ENCODE assay signal across 30 cellular contexts in genomic region chr6:90118581-90118980, GRCh38.
DNase-seq lines count a peak whose midpoint lies in the region; ATAC-seq, FAIRE-seq and TF ChIP-seq lines count a peak whose summit lies in the region.
"Had no signal": no experiment of that assay in that cellular context is flagged by ENCODE, and none has a peak within 500 bp of the region (broad histone marks: within the 10 kb centered on the region; RNA-seq: fewer than 3 reads in every experiment).

No MANE protein-coding gene starts in this region.

- CTCF ChIA-PET in activated CD8-positive, alpha-beta T cell treated with anti-CD3 and anti-CD28 coated beads, Interleukin-2, amount 10 ng/mL, durations not matched to agents 7 days and 5 days (lab: Charles Lee) = interaction anchor here (0.6 to 5.2 kb wide), 8 partner anchors 8 to 361 kb away, joined by 3 to 32 read pairs (median 6); no protein-coding TSS in a partner anchor
- CTCF ChIA-PET in activated CD8-positive, alpha-beta T cell treated with anti-CD3 and anti-CD28 coated beads for 36 hours (lab: Charles Lee) = interaction anchor here (0.8 to 2.4 kb wide), 11 partner anchors 9 to 274 kb away, joined by 3 to 8 read pairs (median 4); no protein-coding TSS in a partner anchor
- CTCF ChIA-PET in HCT116 (lab: Charles Lee) = interaction anchor here (1.0 to 1.4 kb wide), 2 partner anchors 274 to 358 kb away, joined by 3 read pairs; no protein-coding TSS in a partner anchor

- peak; percentile 42 for ATAC-seq in activated CD8-positive, alpha-beta T cell treated with anti-CD3 and anti-CD28 coated beads, Interleukin-2, amount 10 ng/mL, durations not matched to agents 7 days and 5 days
- no peak for ATAC-seq in activated CD8-positive, alpha-beta T cell treated with anti-CD3 and anti-CD28 coated beads for 36 hours
- ATAC-seq in HCT116 (peak; percentile 52; the same call in 1 of the 2 replicates), GM21737 (IDR thresholded peaks at IDR 0.05; ENCODE audit: unreplicated experiment) (no peak), heart right ventricle (no peak)
- ATAC-seq: A549; CD8-positive, alpha-beta T cell; Right ventricle myocardium inferior; sciatic nerve had no signal

- RAD21 ChIA-PET in HCT116 (lab: Charles Lee; ENCODE audit: low non-redundant PET in 1 of 2, low total read pairs in 2 of 2, uncharacterized antibody in 2 of 2, unreplicated experiment in 2 of 2) = no interaction called here

- H2AFZ ChIP-seq in HCT116 (ENCODE audit: low read depth, low read length, poor library complexity, severe bottlenecking) = no peak overlapping the region
- H2AFZ ChIP-seq: PC-9 had no signal

- H4K20me1 ChIP-seq in HCT116 (ENCODE audit: insufficient read depth) = no peaks in the 10 kb centered on the region

- H3K27ac ChIP-seq in HCT116 (ENCODE audit: low read depth, low read length) = no peak overlapping the region
- no peak overlapping the region for H3K27ac ChIP-seq in heart right ventricle
- H3K27ac ChIP-seq: A549, coronary artery, epithelial cell of prostate, PC-9, thyroid gland, vagina had no signal

- BruUV-seq in HCT116 (replicated peaks; lab: Mats Ljungman, UMichigan) = no TSS peak

- intact Hi-C loops in activated CD8-positive, alpha-beta T cell treated with anti-CD3 and anti-CD28 coated beads for 36 hours (cut with micrococcal nuclease) = no loop called here
- intact Hi-C loops in HCT116 (cut with micrococcal nuclease) (no loop called here), heart right ventricle (cut with DNase I) (no loop called here)
- intact Hi-C loops in activated T-helper 1 cell treated with anti-CD3 and anti-CD28 coated beads, Interleukin-12 subunit alpha, Interleukin-12 subunit beta, Interleukin-2, Interleukin-4 antibody, amounts not matched to agents 30 ng/mL and 10 ng/mL and 1 ng/mL, durations not matched to agents 14 hours and 24 hours and 36 hours (cut with micrococcal nuclease) = no loop called here

- no peaks in the 10 kb centered on the region for H3K9me3 ChIP-seq in HCT116 (ENCODE audit: control insufficient read depth in 1 of 2, insufficient read depth in 1 of 2, low read depth in 1 of 2, low read length in 2 of 2)
- peaks cover 0 to 28% (median 3%) of the 10 kb centered on the region in 11 donors for H3K9me3 ChIP-seq in heart right ventricle
- H3K9me3 ChIP-seq: thyroid gland had no signal

- 89 to 93% methylated on average over 2 of the region's 2 CpGs for WGBS in heart right ventricle, 2 donors

- H3K4me1 Mint-ChIP-seq in activated CD8-positive, alpha-beta T cell treated with anti-CD3 and anti-CD28 coated beads, Interleukin-2, amount 10 ng/mL, durations not matched to agents 7 days and 5 days (ENCODE audit: low read depth) = peaks cover 47% of the 10 kb centered on the region
- H3K4me1 Mint-ChIP-seq in activated CD8-positive, alpha-beta T cell treated with anti-CD3 and anti-CD28 coated beads for 36 hours (ENCODE audit: low read depth) = peaks cover 59% of the 10 kb centered on the region
- peaks cover 36% of the 10 kb centered on the region for H3K4me1 Mint-ChIP-seq in activated T-helper 1 cell treated with anti-CD3 and anti-CD28 coated beads, Interleukin-12 subunit alpha, Interleukin-12 subunit beta, Interleukin-2, Interleukin-4 antibody, amounts not matched to agents 30 ng/mL and 10 ng/mL and 1 ng/mL, durations not matched to agents 14 hours and 24 hours and 36 hours (ENCODE audit: low read depth)
- H3K4me1 Mint-ChIP-seq in osteocyte (ENCODE audit: unreplicated experiment) = no peaks in the 10 kb centered on the region
- H3K4me1 Mint-ChIP-seq: immature natural killer cell had no signal

- H3K79me2 ChIP-seq in HCT116 (ENCODE audit: insufficient read depth, low read length) = no peaks in the 10 kb centered on the region

- H3K4me2 ChIP-seq in HCT116 (ENCODE audit: low read length) = no peak overlapping the region
- H3K4me2 ChIP-seq: A549, PC-9 had no signal

- H3K4me3 ChIP-seq in HCT116 (replicated peaks in 1 of 2; ENCODE audit: low read depth in 1 of 2, low read length in 2 of 2) (no peak overlapping the region), heart right ventricle (no peak overlapping the region)
- H3K4me3 ChIP-seq: A549, coronary artery, PC-9, thyroid gland, vagina had no signal

- H3K36me3 ChIP-seq in HCT116 (ENCODE audit: control insufficient read depth in 1 of 2, insufficient read depth in 2 of 2, low read length in 2 of 2) = no peaks in the 10 kb centered on the region
- no peaks in the 10 kb centered on the region for H3K36me3 ChIP-seq in heart right ventricle
- H3K36me3 ChIP-seq: thyroid gland, vagina had no signal

- no peak for FAIRE-seq in GM12892 (lab: Jason Lieb, UNC)
- FAIRE-seq: A549, G401.6 had no signal

- TF ChIP-seq POLR2A in HCT116 (IDR thresholded peaks at IDR 0.05; ENCODE audit: borderline replicate concordance, extremely low read depth, insufficient read depth, insufficient read length) (no peak), GM12892 (IDR thresholded peaks at IDR 0.05; ENCODE audit: low read depth, low read length) (no peak)

- H3K27ac Mint-ChIP-seq in activated CD8-positive, alpha-beta T cell treated with anti-CD3 and anti-CD28 coated beads, Interleukin-2, amount 10 ng/mL, durations not matched to agents 7 days and 5 days = no peak overlapping the region
- no peak overlapping the region for H3K27ac Mint-ChIP-seq in activated CD8-positive, alpha-beta T cell treated with anti-CD3 and anti-CD28 coated beads for 36 hours
- peak overlapping the region; percentile 10 for H3K27ac Mint-ChIP-seq in activated T-helper 1 cell treated with anti-CD3 and anti-CD28 coated beads, Interleukin-12 subunit alpha, Interleukin-12 subunit beta, Interleukin-2, Interleukin-4 antibody, amounts not matched to agents 30 ng/mL and 10 ng/mL and 1 ng/mL, durations not matched to agents 14 hours and 24 hours and 36 hours
- no peak overlapping the region for H3K27ac Mint-ChIP-seq in osteocyte (ENCODE audit: unreplicated experiment)
- H3K27ac Mint-ChIP-seq: CD8-positive, alpha-beta T cell; immature natural killer cell; progenitor cell of endocrine pancreas had no signal

- H3K27me3 ChIP-seq in HCT116 (ENCODE audit: insufficient read depth, low read length) (no peaks in the 10 kb centered on the region), heart right ventricle (no peaks in the 10 kb centered on the region)
- H3K27me3 ChIP-seq: thyroid gland, vagina had no signal

- H3K9me3 Mint-ChIP-seq in activated CD8-positive, alpha-beta T cell treated with anti-CD3 and anti-CD28 coated beads, Interleukin-2, amount 10 ng/mL, durations not matched to agents 7 days and 5 days (ENCODE audit: insufficient read depth) = peaks cover 24% of the 10 kb centered on the region
- H3K9me3 Mint-ChIP-seq in activated CD8-positive, alpha-beta T cell treated with anti-CD3 and anti-CD28 coated beads for 36 hours = peaks cover 21% of the 10 kb centered on the region
- peaks cover 39% of the 10 kb centered on the region for H3K9me3 Mint-ChIP-seq in activated T-helper 1 cell treated with anti-CD3 and anti-CD28 coated beads, Interleukin-12 subunit alpha, Interleukin-12 subunit beta, Interleukin-2, Interleukin-4 antibody, amounts not matched to agents 30 ng/mL and 10 ng/mL and 1 ng/mL, durations not matched to agents 14 hours and 24 hours and 36 hours
- H3K9me3 Mint-ChIP-seq in osteocyte (ENCODE audit: unreplicated experiment) = peaks cover 12% of the 10 kb centered on the region

- no peak overlapping the region for H3K4me3 Mint-ChIP-seq in activated CD8-positive, alpha-beta T cell treated with anti-CD3 and anti-CD28 coated beads, Interleukin-2, amount 10 ng/mL, durations not matched to agents 7 days and 5 days
- H3K4me3 Mint-ChIP-seq in activated CD8-positive, alpha-beta T cell treated with anti-CD3 and anti-CD28 coated beads for 36 hours = no peak overlapping the region
- H3K4me3 Mint-ChIP-seq in activated T-helper 1 cell treated with anti-CD3 and anti-CD28 coated beads, Interleukin-12 subunit alpha, Interleukin-12 subunit beta, Interleukin-2, Interleukin-4 antibody, amounts not matched to agents 30 ng/mL and 10 ng/mL and 1 ng/mL, durations not matched to agents 14 hours and 24 hours and 36 hours = no peak overlapping the region
- no peak overlapping the region for H3K4me3 Mint-ChIP-seq in osteocyte (ENCODE audit: unreplicated experiment)
- H3K4me3 Mint-ChIP-seq: CD8-positive, alpha-beta T cell; immature natural killer cell had no signal

- POLR2A ChIA-PET in activated CD8-positive, alpha-beta T cell treated with anti-CD3 and anti-CD28 coated beads, Interleukin-2, amount 10 ng/mL, durations not matched to agents 7 days and 5 days (lab: Charles Lee) = interaction anchor here (0.7 kb wide), 1 partner anchor 60 kb away, joined by 3 read pairs; no protein-coding TSS in a partner anchor
- POLR2A ChIA-PET in activated CD8-positive, alpha-beta T cell treated with anti-CD3 and anti-CD28 coated beads for 36 hours (lab: Charles Lee) = interaction anchor here (1.2 to 2.0 kb wide), 3 partner anchors 7 to 14 kb away, joined by 4 to 7 read pairs (median 6); no protein-coding TSS in a partner anchor
- POLR2A ChIA-PET in HCT116 (lab: Charles Lee) = no interaction called here

- TF ChIP-seq CTCF in activated CD8-positive, alpha-beta T cell treated with anti-CD3 and anti-CD28 coated beads for 36 hours (IDR thresholded peaks at IDR 0.05) = no peak
- no peak for TF ChIP-seq CTCF in HCT116 (IDR thresholded peaks at IDR 0.05 in 2 of 3, conservative IDR thresholded peaks at IDR 0.05 in 1 of 3; ENCODE audit: borderline replicate concordance in 1 of 3, insufficient read depth in 1 of 3, low read depth in 2 of 3, low read length in 2 of 3)
- peak; percentile 20 for TF ChIP-seq CTCF in osteocyte (IDR thresholded peaks at IDR 0.05)
- peak in 3 of 9 donors; percentile 11 to 33 (median 27) for TF ChIP-seq CTCF in heart right ventricle (IDR thresholded peaks at IDR 0.05)

- peaks cover 58% of the 10 kb centered on the region for H3K36me3 Mint-ChIP-seq in activated CD8-positive, alpha-beta T cell treated with anti-CD3 and anti-CD28 coated beads, Interleukin-2, amount 10 ng/mL, durations not matched to agents 7 days and 5 days (ENCODE audit: low read depth)
- H3K36me3 Mint-ChIP-seq in activated CD8-positive, alpha-beta T cell treated with anti-CD3 and anti-CD28 coated beads for 36 hours (ENCODE audit: low read depth) = peaks cover 60% of the 10 kb centered on the region
- H3K36me3 Mint-ChIP-seq in activated T-helper 1 cell treated with anti-CD3 and anti-CD28 coated beads, Interleukin-12 subunit alpha, Interleukin-12 subunit beta, Interleukin-2, Interleukin-4 antibody, amounts not matched to agents 30 ng/mL and 10 ng/mL and 1 ng/mL, durations not matched to agents 14 hours and 24 hours and 36 hours (ENCODE audit: low read depth) = peaks cover 44% of the 10 kb centered on the region
- no peaks in the 10 kb centered on the region for H3K36me3 Mint-ChIP-seq in osteocyte (ENCODE audit: unreplicated experiment)

- no peaks in the 10 kb centered on the region for H3K4me1 ChIP-seq in HCT116 (ENCODE audit: control insufficient read depth in 1 of 2, insufficient read depth in 2 of 2, low read length in 2 of 2)
- peaks cover 0 to 8% (median 0%) of the 10 kb centered on the region in 9 donors for H3K4me1 ChIP-seq in heart right ventricle
- H3K4me1 ChIP-seq: A549, thyroid gland, vagina had no signal

- H3K9me2 ChIP-seq in HCT116 (ENCODE audit: insufficient read depth) = no peaks in the 10 kb centered on the region

- no peak for DNase-seq in activated CD8-positive, alpha-beta T cell treated with anti-CD3 and anti-CD28 coated beads, Interleukin-2, amount 10 ng/mL, durations not matched to agents 7 days and 5 days
- no peak for DNase-seq in activated CD8-positive, alpha-beta T cell treated with anti-CD3 and anti-CD28 coated beads for 36 hours
- no peak for DNase-seq in HCT116 (ENCODE audit: low read depth, low spot score)
- DNase-seq in activated T-helper 1 cell treated with anti-CD3 and anti-CD28 coated beads, Interleukin-12 subunit alpha, Interleukin-12 subunit beta, Interleukin-2, Interleukin-4 antibody, amounts not matched to agents 30 ng/mL and 10 ng/mL and 1 ng/mL, durations not matched to agents 14 hours and 24 hours and 36 hours (ENCODE audit: low spot score) = no peak
- no peak for DNase-seq in osteocyte (ENCODE audit: extremely low spot score, unreplicated experiment)
- no peak for DNase-seq in GM12892 (ENCODE audit: insufficient read length)
- DNase-seq in heart right ventricle = no peak
- DNase-seq: activated effector memory CD4-positive, alpha-beta T cell treated with Interleukin-2 at 50 U/mL for 16 hours; AML-193; CD8-positive, alpha-beta T cell; effector CD8-positive, alpha-beta T cell; HCEC 1CT; immature natural killer cell; Kasumi-1; mesenchymal stem cell; NCI-H146; NCI-H2107; PC-9; stimulated activated CD4-positive, alpha-beta T cell treated with anti-CD3 and anti-CD28 coated beads, Interleukin-12 subunit alpha, Interleukin-12 subunit beta, amount 100 ng/mL, for 4 hours; stimulated activated CD4-positive, alpha-beta T cell treated with anti-CD3 and anti-CD28 coated beads, Interleukin-2, amount 100 ng/mL, for 48 hours; thyroid gland had no signal

- H3K27me3 Mint-ChIP-seq in activated CD8-positive, alpha-beta T cell treated with anti-CD3 and anti-CD28 coated beads, Interleukin-2, amount 10 ng/mL, durations not matched to agents 7 days and 5 days (ENCODE audit: low read depth) = no peaks in the 10 kb centered on the region
- no peaks in the 10 kb centered on the region for H3K27me3 Mint-ChIP-seq in activated CD8-positive, alpha-beta T cell treated with anti-CD3 and anti-CD28 coated beads for 36 hours
- H3K27me3 Mint-ChIP-seq in activated T-helper 1 cell treated with anti-CD3 and anti-CD28 coated beads, Interleukin-12 subunit alpha, Interleukin-12 subunit beta, Interleukin-2, Interleukin-4 antibody, amounts not matched to agents 30 ng/mL and 10 ng/mL and 1 ng/mL, durations not matched to agents 14 hours and 24 hours and 36 hours (ENCODE audit: insufficient read depth) = peaks cover 2% of the 10 kb centered on the region
- no peaks in the 10 kb centered on the region for H3K27me3 Mint-ChIP-seq in osteocyte (ENCODE audit: unreplicated experiment)
- H3K27me3 Mint-ChIP-seq: progenitor cell of endocrine pancreas had no signal

- TF ChIP-seq RAD21 in HCT116 (IDR thresholded peaks at IDR 0.05; ENCODE audit: low read depth) = peak; percentile 46; the same call in 1 of the 2 replicates

- no peak overlapping the region for H3K9ac ChIP-seq in HCT116 (ENCODE audit: low read length)

Comparison
In these comparisons a context has a peak if more than half of its experiments do, and no peak if none do; other contexts are left out.
1. ATAC-seq: peak in activated CD8-positive, alpha-beta T cell treated with anti-CD3 and anti-CD28 coated beads, Interleukin-2, amount 10 ng/mL, durations not matched to agents 7 days and 5 days (single experiment) and HCT116 (single experiment); none in activated CD8-positive, alpha-beta T cell treated with anti-CD3 and anti-CD28 coated beads for 36 hours (single experiment), GM21737 (single experiment) and heart right ventricle (0 of 8).